Comparison of ENCODE assay signal across 8 cellular contexts in genomic region chr5:56268707-56269106, GRCh38. TPM values are rescaled to one million over a fixed set of nuclear protein-coding genes. Genes with fewer than 3 reads are reported as not detected.
"Had no signal": no experiment of that assay in that cellular context is flagged by ENCODE, and none has a peak within 500 bp of the region (broad histone marks: within the 10 kb centered on the region; RNA-seq: fewer than 3 reads in every experiment).

No MANE protein-coding gene starts in this region.

RNA-seq across cellular contexts. Expression of gene ANKRD55, which starts 35.6 kb away (rescaled TPM):
- total RNA-seq: ascending aorta, astrocyte, body of pancreas, bronchial epithelial cell, cardiac muscle cell, cardiac septum, chondrocyte had no signal
- polyA plus RNA-seq: aorta had no signal
